Comparison of ENCODE assay signal across 19 cellular contexts in the genomic region with DNA sequence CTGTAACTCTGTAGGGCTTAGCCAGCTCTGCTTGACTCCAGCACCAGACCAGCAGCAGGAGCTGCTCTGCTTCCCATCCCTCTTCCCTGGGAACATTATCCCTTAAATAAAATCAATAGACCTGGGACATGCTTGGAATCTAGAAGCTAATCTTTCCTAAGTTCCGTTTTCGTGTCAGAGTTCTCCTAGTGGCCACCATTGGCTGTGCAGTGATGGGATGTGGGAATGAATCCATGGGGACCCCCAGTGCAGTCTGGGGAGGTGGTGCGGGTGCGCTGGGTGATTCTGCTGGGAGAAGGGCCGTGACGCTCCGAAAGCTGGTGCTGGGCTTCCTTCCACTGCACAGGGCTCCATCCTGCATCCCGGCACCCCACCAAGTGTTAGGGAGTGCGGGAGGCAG.
A peak's percentile ranks its signal among the peaks of the same experiment; 100 is the strongest.
DNase-seq lines count a peak whose midpoint lies in the region; ATAC-seq and TF ChIP-seq lines count a peak whose summit lies in the region.
"Had no signal": no experiment of that assay in that cellular context is flagged by ENCODE, and none has a peak within 500 bp of the region (broad histone marks: within the 10 kb centered on the region; RNA-seq: fewer than 3 reads in every experiment).

No MANE protein-coding gene starts in this region.

- H3K27me3 ChIP-seq in DND-41 (ENCODE audit: insufficient read depth, low read length, poor library complexity): no peaks in the 10 kb centered on the region
- H3K27me3 ChIP-seq in endodermal cell (ENCODE audit: control insufficient read depth, insufficient read depth, low read length, poor library complexity, severe bottlenecking): no peaks in the 10 kb centered on the region
- H3K27me3 ChIP-seq in neural progenitor cell: no peaks in the 10 kb centered on the region

- ATAC-seq in DND-41 (ENCODE audit: insufficient read depth, low read depth): no peak
- ATAC-seq: A549 had no signal

- H3K79me2 ChIP-seq in DND-41 (ENCODE audit: insufficient read depth, low read length): no peaks in the 10 kb centered on the region
- H3K79me2 ChIP-seq in neural progenitor cell (ENCODE audit: low read depth): no peaks in the 10 kb centered on the region

- H3K4me1 Mint-ChIP-seq in endodermal cell (peaks cover 30% of the 10 kb centered on the region), neural progenitor cell (peaks cover 18% of the 10 kb centered on the region)
- H3K4me1 Mint-ChIP-seq: CD14-positive monocyte had no signal

- H4K20me1 ChIP-seq in DND-41 (ENCODE audit: insufficient read depth, low read length) (no peaks in the 10 kb centered on the region), neural progenitor cell (ENCODE audit: low read depth) (no peaks in the 10 kb centered on the region)

- H3K27me3 Mint-ChIP-seq in endodermal cell (ENCODE audit: insufficient read depth): no peaks in the 10 kb centered on the region
- H3K27me3 Mint-ChIP-seq in neural progenitor cell (ENCODE audit: insufficient read depth, low read depth): no peaks in the 10 kb centered on the region

- 93 to 94% methylated on average over 3 to 9 of the region's 9 CpGs for WGBS in endodermal cell (ENCODE audit: insufficient coverage in 1 of 2, insufficient read length in 1 of 2), 2 experiments

- no peaks in the 10 kb centered on the region for H3K36me3 ChIP-seq in DND-41 (ENCODE audit: insufficient read depth, low read length)
- H3K36me3 ChIP-seq in endodermal cell (ENCODE audit: control insufficient read depth, insufficient read depth, low read length): no peaks in the 10 kb centered on the region
- no peaks in the 10 kb centered on the region for H3K36me3 ChIP-seq in neural progenitor cell

- peak; percentile 24 for TF ChIP-seq CTCF in DND-41 (IDR thresholded peaks at IDR 0.05; ENCODE audit: borderline replicate concordance, extremely low read depth, low read length, poor library complexity, severe bottlenecking)
- 0 out of 2 replicates have a peak, but pooled peaks have one; percentile 5 for TF ChIP-seq CTCF in LNCaP clone FGC (IDR thresholded peaks at IDR 0.05; ENCODE audit: control insufficient read depth, extremely low read depth, insufficient read depth)
- peak; percentile 62 for TF ChIP-seq CTCF in endodermal cell (conservative IDR thresholded peaks at IDR 0.05)
- TF ChIP-seq CTCF in neural progenitor cell (IDR thresholded peaks at IDR 0.05): peak; percentile 38

- H3K9ac ChIP-seq in DND-41 (ENCODE audit: low read depth, low read length): no peak overlapping the region
- no peak overlapping the region for H3K9ac ChIP-seq in endodermal cell (ENCODE audit: extremely low read depth, low read length, poor library complexity, severe bottlenecking)
- H3K9ac ChIP-seq in neural progenitor cell: no peak overlapping the region
- H3K9ac ChIP-seq: GM23248, KMS-11 had no signal

- no peaks in the 10 kb centered on the region for H3K4me1 ChIP-seq in DND-41 (ENCODE audit: insufficient read depth, low read length)
- H3K4me1 ChIP-seq in endodermal cell (ENCODE audit: control insufficient read depth, insufficient read depth, low read length): no peaks in the 10 kb centered on the region
- peaks cover 53% of the 10 kb centered on the region for H3K4me1 ChIP-seq in neural progenitor cell

- peaks cover 5% of the 10 kb centered on the region for H3K9me3 Mint-ChIP-seq in endodermal cell
- H3K9me3 Mint-ChIP-seq in neural progenitor cell: peaks cover 10% of the 10 kb centered on the region

- peaks cover 44% of the 10 kb centered on the region for H3F3A ChIP-seq in neural progenitor cell (ENCODE audit: low read depth)

- H3K4me3 Mint-ChIP-seq in endodermal cell: no peak overlapping the region
- H3K4me3 Mint-ChIP-seq in neural progenitor cell: no peak overlapping the region
- H3K4me3 Mint-ChIP-seq: CD14-positive monocyte had no signal

- H3K4me3 ChIP-seq in DND-41 (ENCODE audit: low read depth in 1 of 2, low read length in 2 of 2) (no peak overlapping the region), LNCaP clone FGC (ENCODE audit: low read depth, low read length) (no peak overlapping the region), endodermal cell (ENCODE audit: low read length) (no peak overlapping the region), neural progenitor cell (no peak overlapping the region)
- H3K4me3 ChIP-seq: A549, GM23248 had no signal

- H3K36me3 Mint-ChIP-seq in endodermal cell (ENCODE audit: low read depth): no peaks in the 10 kb centered on the region
- H3K36me3 Mint-ChIP-seq in neural progenitor cell: no peaks in the 10 kb centered on the region
- H3K36me3 Mint-ChIP-seq: CD14-positive monocyte had no signal

- H3K4me2 ChIP-seq in DND-41 (ENCODE audit: insufficient read depth, low read length): no peak overlapping the region
- no peak overlapping the region for H3K4me2 ChIP-seq in neural progenitor cell
- H3K4me2 ChIP-seq: A549, KMS-11 had no signal

- H2AFZ ChIP-seq in DND-41 (ENCODE audit: low read depth, low read length): no peak overlapping the region
- H2AFZ ChIP-seq in neural progenitor cell (replicated peaks): no peak overlapping the region
- H2AFZ ChIP-seq: GM23248 had no signal

- H3K9me3 ChIP-seq in DND-41 (ENCODE audit: insufficient read depth, low read length, severe bottlenecking) (no peaks in the 10 kb centered on the region), endodermal cell (ENCODE audit: control insufficient read depth, low read length) (no peaks in the 10 kb centered on the region), neural progenitor cell (ENCODE audit: low read depth) (no peaks in the 10 kb centered on the region)
- H3K9me3 ChIP-seq: A549 had no signal

- H3K27ac Mint-ChIP-seq in endodermal cell (no peak overlapping the region), neural progenitor cell (no peak overlapping the region)
- H3K27ac Mint-ChIP-seq: CD14-positive monocyte had no signal

- DNase-seq in DND-41 (no peak), LNCaP clone FGC (ENCODE audit: low read depth) (no peak), endodermal cell (no peak), neural progenitor cell (ENCODE audit: low spot score) (no peak), NCI-H146 (lab: John Stamatoyannopoulos, UW) (no peak), SW480 (ENCODE audit: low spot score) (no peak), RKO (ENCODE audit: low spot score) (no peak), LoVo (ENCODE audit: low spot score) (no peak)
- DNase-seq: AML-193, GM23248, NCI-H1436, NCI-H2029 treated with DMSO at 0.1 percent for 48 hours, NCI-H2171, NCI-H526 treated with DMSO at 0.1 percent for 48 hours, Right ventricle myocardium superior had no signal

- no peak overlapping the region for H3K27ac ChIP-seq in DND-41 (ENCODE audit: low read length)
- no peak overlapping the region for H3K27ac ChIP-seq in endodermal cell (ENCODE audit: low read depth, low read length)
- H3K27ac ChIP-seq in neural progenitor cell: no peak overlapping the region
- H3K27ac ChIP-seq: A549, GM23248, HL-60, KMS-11 had no signal

Comparison
In these comparisons a context has a peak if more than half of its experiments do, and no peak if none do; other contexts are left out.
1. CTCF ChIP-seq: peak in every context shown above with its lines; median percentile 62 in endodermal cell; 38 in neural progenitor cell; 24 in DND-41; 5 in LNCaP clone FGC.